ENCODE assay signal across 15 cellular contexts in the genomic region with DNA sequence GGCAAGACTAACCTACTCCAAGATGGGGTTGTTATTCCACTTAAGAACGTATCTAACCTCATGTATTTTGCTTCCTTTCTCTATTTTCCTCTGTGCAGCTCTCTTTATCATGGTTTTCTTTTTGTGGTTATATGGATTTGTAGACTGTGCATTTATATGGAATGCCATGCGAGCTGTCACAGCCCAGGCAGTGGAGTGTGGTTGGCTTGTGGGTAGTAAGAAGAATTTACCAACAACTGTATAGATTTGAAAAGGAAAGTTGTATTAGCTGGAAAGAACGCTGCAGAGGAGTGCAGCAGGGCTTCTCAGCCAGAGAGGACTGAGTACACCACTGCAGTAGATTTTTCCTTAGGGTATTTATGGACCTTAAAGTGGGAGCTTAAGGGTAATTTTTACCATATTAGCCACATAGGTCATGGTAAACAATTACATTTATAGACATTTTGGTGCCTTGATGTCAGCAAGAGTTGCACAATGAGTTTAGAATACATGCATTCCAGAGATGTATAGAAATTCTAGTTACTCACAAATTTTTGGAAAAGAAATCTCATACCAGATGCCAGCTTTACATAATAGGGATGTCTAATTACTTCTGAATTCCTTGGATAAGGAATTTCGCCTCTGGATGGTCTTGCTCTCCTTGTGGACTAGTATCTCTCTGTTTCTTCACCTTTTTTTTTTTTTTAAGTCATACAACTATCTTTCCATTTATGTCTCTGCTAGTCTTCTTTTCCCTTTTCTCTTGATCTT. TPM values are rescaled to one million over a fixed set of nuclear protein-coding genes. Genes with fewer than 3 reads are reported as not detected.
"Had no signal": no experiment of that assay in that cellular context is flagged by ENCODE, and none has a peak within 500 bp of the region (broad histone marks: within the 10 kb centered on the region; RNA-seq: fewer than 3 reads in every experiment).

No MANE protein-coding gene starts in this region.

RNA-seq across cellular contexts. Expression of a gene that starts 9.8 kb away (rescaled TPM):
- total RNA-seq: activated CD4-positive, alpha-beta memory T cell treated with anti-CD3 and anti-CD28 coated beads, Interleukin-2, amount 10 ng/mL, durations not matched to agents 7 days and 5 days; activated CD4-positive, alpha-beta T cell treated with anti-CD3 and anti-CD28 coated beads, Interleukin-2, amount 10 ng/mL, durations not matched to agents 7 days and 5 days; activated T-cell treated with anti-CD3 and anti-CD28 coated beads, Interleukin-2, amount 50 U/mL, for 72 hours; astrocyte; bronchial epithelial cell; cardiac septum; cerebellum; dermis blood vessel endothelial cell; esophagus muscularis mucosa; foreskin keratinocyte; gastrocnemius medialis; heart right ventricle; T-helper 1 cell treated with Interleukin-12 subunit alpha and Interleukin-12 subunit beta and Interleukin-4 antibody, amounts not matched to agents 30 ng/mL and 1 ng/mL, for 36 hours; WTC11 had no signal
- polyA plus RNA-seq: adipose tissue, foreskin keratinocyte, heart right ventricle had no signal

RNA-seq across cellular contexts. Expression of a gene that starts 40.0 kb away (rescaled TPM):
- total RNA-seq: activated CD4-positive, alpha-beta memory T cell treated with anti-CD3 and anti-CD28 coated beads, Interleukin-2, amount 10 ng/mL, durations not matched to agents 7 days and 5 days; activated CD4-positive, alpha-beta T cell treated with anti-CD3 and anti-CD28 coated beads, Interleukin-2, amount 10 ng/mL, durations not matched to agents 7 days and 5 days; activated T-cell treated with anti-CD3 and anti-CD28 coated beads, Interleukin-2, amount 50 U/mL, for 72 hours; astrocyte; bronchial epithelial cell; cardiac septum; cerebellum; dermis blood vessel endothelial cell; esophagus muscularis mucosa; foreskin keratinocyte; gastrocnemius medialis; heart right ventricle; T-helper 1 cell treated with Interleukin-12 subunit alpha and Interleukin-12 subunit beta and Interleukin-4 antibody, amounts not matched to agents 30 ng/mL and 1 ng/mL, for 36 hours; WTC11 had no signal
- polyA plus RNA-seq: adipose tissue, foreskin keratinocyte, heart right ventricle had no signal
